Comparison of ENCODE assay signal across 22 cellular contexts in genomic region chr3:141109761-141110160, GRCh38. TPM values are rescaled to one million over a fixed set of nuclear protein-coding genes. Genes with fewer than 3 reads are reported as not detected.
DNase-seq lines count a peak whose midpoint lies in the region; ATAC-seq and TF ChIP-seq lines count a peak whose summit lies in the region.
"Had no signal": no experiment of that assay in that cellular context is flagged by ENCODE, and none has a peak within 500 bp of the region (broad histone marks: within the 10 kb centered on the region; RNA-seq: fewer than 3 reads in every experiment).

No MANE protein-coding gene starts in this region.

- H3K4me1 ChIP-seq in endodermal cell (ENCODE audit: control insufficient read depth, insufficient read depth, low read length) = no peaks in the 10 kb centered on the region
- H3K4me1 ChIP-seq in CD4-positive, alpha-beta memory T cell (ENCODE audit: insufficient read depth, low read length) = no peaks in the 10 kb centered on the region
- H3K4me1 ChIP-seq: Caco-2 had no signal

- POLR2A ChIA-PET in naive thymus-derived CD8-positive, alpha-beta T cell (lab: Charles Lee) = no interaction called here
- POLR2A ChIA-PET in CD4-positive, alpha-beta memory T cell (lab: Charles Lee; ENCODE audit: partially characterized antibody) = no interaction called here

- H3K27me3 ChIP-seq in endodermal cell (ENCODE audit: control insufficient read depth, insufficient read depth, low read length, poor library complexity, severe bottlenecking) = no peaks in the 10 kb centered on the region
- H3K27me3 ChIP-seq in CD4-positive, alpha-beta memory T cell (ENCODE audit: insufficient read depth, low read length) = no peaks in the 10 kb centered on the region
- H3K27me3 ChIP-seq: esophagus muscularis mucosa, tibial nerve had no signal

- CTCF ChIA-PET in CD4-positive, alpha-beta memory T cell (lab: Charles Lee; ENCODE audit: partially characterized antibody) = interaction anchor here (1.0 to 1.4 kb wide), 2 partner anchors 12 to 110 kb away, joined by 3 to 5 read pairs; no protein-coding TSS in a partner anchor

- peaks cover 13% of the 10 kb centered on the region for H3K9me3 ChIP-seq in endodermal cell (ENCODE audit: control insufficient read depth, low read length)
- no peaks in the 10 kb centered on the region for H3K9me3 ChIP-seq in CD4-positive, alpha-beta memory T cell (ENCODE audit: control insufficient read depth in 1 of 2, low read length in 2 of 2)
- H3K9me3 ChIP-seq: Caco-2, esophagus muscularis mucosa, tibial nerve had no signal

- H3K9ac ChIP-seq in endodermal cell (ENCODE audit: extremely low read depth, low read length, poor library complexity, severe bottlenecking) = no peak overlapping the region

- ATAC-seq in naive thymus-derived CD8-positive, alpha-beta T cell = no peak
- no peak for ATAC-seq in activated T-cell treated with anti-CD3 and anti-CD28 coated beads, Interleukin-2, amount 50 U/mL, for 4 hours
- ATAC-seq: activated CD8-positive, alpha-beta T cell treated with anti-CD3 and anti-CD28 coated beads, Interleukin-2, amount 10 ng/mL, durations not matched to agents 7 days and 5 days; left colon; sciatic nerve had no signal

- intact Hi-C loops in CD4-positive, alpha-beta memory T cell (cut with micrococcal nuclease) = loop anchor here (5.0 kb wide), 1 partner anchor 1682 kb away; no protein-coding TSS in a partner anchor

- TF ChIP-seq CTCF in endodermal cell (conservative IDR thresholded peaks at IDR 0.05) (no peak), nephron (IDR thresholded peaks at IDR 0.05; ENCODE audit: unreplicated experiment in 3 of 3) (peak in 1 of 3 experiments; percentile 15)

- H3K36me3 Mint-ChIP-seq in endodermal cell (ENCODE audit: low read depth) = peaks cover 2% of the 10 kb centered on the region
- peaks cover 24% of the 10 kb centered on the region for H3K36me3 Mint-ChIP-seq in nephron (ENCODE audit: low read depth)
- no peaks in the 10 kb centered on the region for H3K36me3 Mint-ChIP-seq in naive thymus-derived CD8-positive, alpha-beta T cell
- no peaks in the 10 kb centered on the region for H3K36me3 Mint-ChIP-seq in CD4-positive, alpha-beta memory T cell
- no peaks in the 10 kb centered on the region for H3K36me3 Mint-ChIP-seq in activated T-cell treated with anti-CD3 and anti-CD28 coated beads, Interleukin-2, amount 50 U/mL, for 4 hours (ENCODE audit: insufficient read depth)
- H3K36me3 Mint-ChIP-seq: naive B cell had no signal

- H3K27ac ChIP-seq in endodermal cell (ENCODE audit: low read depth, low read length) = peak overlapping the region; percentile 49
- H3K27ac ChIP-seq in CD4-positive, alpha-beta memory T cell (ENCODE audit: low read depth, low read length) = no peak overlapping the region
- H3K27ac ChIP-seq: coronary artery, esophagus muscularis mucosa, tibial nerve had no signal

- H3K36me3 ChIP-seq in endodermal cell (ENCODE audit: control insufficient read depth, insufficient read depth, low read length) = no peaks in the 10 kb centered on the region
- H3K36me3 ChIP-seq in CD4-positive, alpha-beta memory T cell (ENCODE audit: insufficient read depth, low read length) = no peaks in the 10 kb centered on the region
- H3K36me3 ChIP-seq: esophagus muscularis mucosa, tibial nerve had no signal

- H3K27ac Mint-ChIP-seq in endodermal cell (no peak overlapping the region), nephron (peak overlapping the region; percentile 73 to 95 (median 81))
- no peak overlapping the region for H3K27ac Mint-ChIP-seq in naive thymus-derived CD8-positive, alpha-beta T cell
- no peak overlapping the region for H3K27ac Mint-ChIP-seq in CD4-positive, alpha-beta memory T cell
- H3K27ac Mint-ChIP-seq: activated CD8-positive, alpha-beta T cell treated with anti-CD3 and anti-CD28 coated beads, Interleukin-2, amount 10 ng/mL, durations not matched to agents 7 days and 5 days had no signal

- no peak overlapping the region for H3K4me3 ChIP-seq in endodermal cell (ENCODE audit: low read length)
- H3K4me3 ChIP-seq in CD4-positive, alpha-beta memory T cell (ENCODE audit: low read length in 2 of 2) = no peak overlapping the region
- H3K4me3 ChIP-seq: coronary artery, esophagus muscularis mucosa, tibial nerve had no signal

- no peak overlapping the region for H3K4me3 Mint-ChIP-seq in endodermal cell
- H3K4me3 Mint-ChIP-seq in nephron = no peak overlapping the region
- no peak overlapping the region for H3K4me3 Mint-ChIP-seq in naive thymus-derived CD8-positive, alpha-beta T cell
- H3K4me3 Mint-ChIP-seq in CD4-positive, alpha-beta memory T cell = no peak overlapping the region
- H3K4me3 Mint-ChIP-seq in activated T-cell treated with anti-CD3 and anti-CD28 coated beads, Interleukin-2, amount 50 U/mL, for 4 hours = no peak overlapping the region
- H3K4me3 Mint-ChIP-seq: activated CD8-positive, alpha-beta T cell treated with anti-CD3 and anti-CD28 coated beads, Interleukin-2, amount 10 ng/mL, durations not matched to agents 7 days and 5 days; naive B cell had no signal

- no peaks in the 10 kb centered on the region for H3K9me3 Mint-ChIP-seq in endodermal cell
- H3K9me3 Mint-ChIP-seq in nephron = no peaks in the 10 kb centered on the region
- peaks cover 0 to 3% (median 0%) of the 10 kb centered on the region in 9 donors for H3K9me3 Mint-ChIP-seq in naive thymus-derived CD8-positive, alpha-beta T cell
- peaks cover 0 to 3% (median 0%) of the 10 kb centered on the region in 8 donors for H3K9me3 Mint-ChIP-seq in CD4-positive, alpha-beta memory T cell
- no peaks in the 10 kb centered on the region for H3K9me3 Mint-ChIP-seq in activated T-cell treated with anti-CD3 and anti-CD28 coated beads, Interleukin-2, amount 50 U/mL, for 4 hours

- WGBS in endodermal cell (ENCODE audit: insufficient coverage in 1 of 2, insufficient read length in 1 of 2), 2 experiments = 77 to 89% methylated on average over 4 to 7 of the region's 7 CpGs

- H3K27me3 Mint-ChIP-seq in endodermal cell (ENCODE audit: insufficient read depth) = no peaks in the 10 kb centered on the region
- H3K27me3 Mint-ChIP-seq in nephron (ENCODE audit: low read depth) = peaks cover 4% of the 10 kb centered on the region
- peaks cover 0 to 7% (median 0%) of the 10 kb centered on the region in 5 donors for H3K27me3 Mint-ChIP-seq in naive thymus-derived CD8-positive, alpha-beta T cell
- peaks cover 2 to 4% of the 10 kb centered on the region in 2 donors for H3K27me3 Mint-ChIP-seq in CD4-positive, alpha-beta memory T cell
- peaks cover 7% of the 10 kb centered on the region for H3K27me3 Mint-ChIP-seq in activated T-cell treated with anti-CD3 and anti-CD28 coated beads, Interleukin-2, amount 50 U/mL, for 4 hours (ENCODE audit: low read depth)

- DNase-seq in LHCN-M2 (ENCODE audit: low read depth) (peak; percentile 75), NCI-H748 treated with DMSO at 0.1 percent for 48 hours (lab: John Stamatoyannopoulos, UW) (peak; percentile 34), endodermal cell (peak; percentile 24)
- DNase-seq in naive thymus-derived CD8-positive, alpha-beta T cell = no peak
- no peak for DNase-seq in CD4-positive, alpha-beta memory T cell
- DNase-seq in activated effector memory CD4-positive, alpha-beta T cell treated with Interleukin-2 at 50 U/mL for 16 hours = no peak
- DNase-seq in activated T-cell treated with anti-CD3 and anti-CD28 coated beads, Interleukin-2, amount 50 U/mL, for 4 hours = no peak
- DNase-seq: activated CD8-positive, alpha-beta T cell treated with anti-CD3 and anti-CD28 coated beads, Interleukin-2, amount 10 ng/mL, durations not matched to agents 7 days and 5 days; activated gamma-delta T cell; Caco-2; GF-D8; hippocampal formation; left colon; naive B cell; NCI-H187 treated with DMSO at 0.1 percent for 48 hours; NK-92 treated with Interleukin-12 subunit alpha and Interleukin-12 subunit beta, amount 100 ng/mL, for 24 hours; stimulated activated CD4-positive, alpha-beta T cell treated with anti-CD3 and anti-CD28 coated beads, Interleukin-4, amount 100 ng/mL, for 1 hour had no signal

- peaks cover 1% of the 10 kb centered on the region for H3K4me1 Mint-ChIP-seq in endodermal cell
- peaks cover 62% of the 10 kb centered on the region for H3K4me1 Mint-ChIP-seq in nephron
- no peaks in the 10 kb centered on the region for H3K4me1 Mint-ChIP-seq in naive thymus-derived CD8-positive, alpha-beta T cell
- no peaks in the 10 kb centered on the region for H3K4me1 Mint-ChIP-seq in CD4-positive, alpha-beta memory T cell
- no peaks in the 10 kb centered on the region for H3K4me1 Mint-ChIP-seq in activated T-cell treated with anti-CD3 and anti-CD28 coated beads, Interleukin-2, amount 50 U/mL, for 4 hours (ENCODE audit: low read depth)
- H3K4me1 Mint-ChIP-seq: naive B cell had no signal

RNA-seq across cellular contexts. Expression of gene SPSB4, which starts 58.6 kb away (rescaled TPM):
- 0.52 and 0.58 TPM in 2 replicates for total RNA-seq in LHCN-M2 (2014; rRNA removed)
- 0.36 TPM for polyA plus RNA-seq in LHCN-M2 (2012)
- total RNA-seq in endodermal cell = 1 to 10 TPM; 7.5 to 8.2 TPM
- polyA plus RNA-seq in endodermal cell (2013, experiment 1 of 2) = 28.1 TPM
- 26.5 TPM for polyA plus RNA-seq in endodermal cell (2013, experiment 2 of 2)
- total RNA-seq in naive thymus-derived CD8-positive, alpha-beta T cell = not detected
- polyA plus RNA-seq in naive thymus-derived CD8-positive, alpha-beta T cell = not detected
- not detected for total RNA-seq in CD4-positive, alpha-beta memory T cell
- polyA plus RNA-seq in CD4-positive, alpha-beta memory T cell = not detected
- not detected for total RNA-seq in activated T-cell treated with anti-CD3 and anti-CD28 coated beads, Interleukin-2, amount 50 U/mL, for 4 hours
- total RNA-seq: activated CD8-positive, alpha-beta T cell treated with anti-CD3 and anti-CD28 coated beads, Interleukin-2, amount 10 ng/mL, durations not matched to agents 7 days and 5 days; Caco-2 had no signal

Comparison
In these comparisons a context has a peak if more than half of its experiments do, and no peak if none do; other contexts are left out.
1. DNase-seq: peak in LHCN-M2 (single experiment), NCI-H748 treated with DMSO at 0.1 percent for 48 hours (single experiment) and endodermal cell (single experiment); none in naive thymus-derived CD8-positive, alpha-beta T cell (0 of 10), CD4-positive, alpha-beta memory T cell (0 of 5), activated effector memory CD4-positive, alpha-beta T cell treated with Interleukin-2 at 50 U/mL for 16 hours (single experiment) and activated T-cell treated with anti-CD3 and anti-CD28 coated beads, Interleukin-2, amount 50 U/mL, for 4 hours (single experiment).
2. H3K27ac Mint-ChIP-seq: peak in nephron (3 of 3); none in endodermal cell (single experiment), naive thymus-derived CD8-positive, alpha-beta T cell (0 of 10) and CD4-positive, alpha-beta memory T cell (0 of 7).